In genomic region chr12:121802485-121802842, GRCh38 we compare ENCODE assay signal across 1 cellular context.
A peak's percentile ranks its signal among the peaks of the same experiment; 100 is the strongest.
TF ChIP-seq lines count a peak whose summit lies in the region.

No MANE protein-coding gene starts in this region.

TF ChIP-seq in H1, 55 proteins besides CTCF, POLR2A, EP300 and RAD21:
- peak; percentile 62 for TF ChIP-seq CHD1 (IDR thresholded peaks at IDR 0.05; ENCODE audit: low read depth, low read length)
- TF ChIP-seq PHF8 (conservative IDR thresholded peaks at IDR 0.05; ENCODE audit: low read depth, low read length) = peak; percentile 29; the same call in 1 of the 2 replicates
- TF ChIP-seq TEAD4 (IDR thresholded peaks at IDR 0.05; ENCODE audit: low read depth, low read length) = no peak
